ENCODE assay signal across 1 cellular context in genomic region chr17:67685351-67685750, GRCh38.
TF ChIP-seq lines count a peak whose summit lies in the region.

No MANE protein-coding gene starts in this region.

TF ChIP-seq in GM12878, 131 proteins besides CTCF, POLR2A, EP300 and RAD21:
- TF ChIP-seq NR2F1 (conservative IDR thresholded peaks at IDR 0.05) (no peak), ZBED1 (IDR thresholded peaks at IDR 0.05; ENCODE audit: borderline replicate concordance) (no peak), RUNX3 (IDR thresholded peaks at IDR 0.05; ENCODE audit: low read length) (no peak), CHD1 (IDR thresholded peaks at IDR 0.05; ENCODE audit: low read depth, low read length) (no peak), PAX5 (IDR thresholded peaks at IDR 0.05; ENCODE audit: borderline replicate concordance, low read depth, low read length) (no peak)
